ENCODE assay signal across 8 cellular contexts in the genomic region with DNA sequence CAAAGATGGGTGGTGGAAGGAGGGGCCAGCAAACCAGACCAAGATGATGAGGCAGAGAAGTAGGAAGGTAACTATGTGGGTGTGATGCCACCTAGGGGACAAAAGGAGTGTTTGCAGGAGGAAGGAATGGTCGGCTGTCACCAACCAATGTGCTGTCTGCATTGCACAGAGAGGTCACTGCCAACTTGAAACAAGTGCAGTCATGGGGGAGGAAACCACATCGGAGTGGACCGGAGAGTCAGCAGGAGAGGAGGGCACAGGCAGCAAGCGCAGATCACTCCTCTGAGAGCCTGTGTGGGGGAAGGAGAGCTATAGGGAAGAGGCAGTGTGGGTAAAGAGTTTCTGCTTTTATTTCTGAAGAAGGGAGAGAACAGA. TPM values are rescaled to one million over a fixed set of nuclear protein-coding genes. Genes with fewer than 3 reads are reported as not detected.
DNase-seq lines count a peak whose midpoint lies in the region; ATAC-seq and TF ChIP-seq lines count a peak whose summit lies in the region.

No MANE protein-coding gene starts in this region.

- TF ChIP-seq CTCF in PC-9 (conservative IDR thresholded peaks at IDR 0.05) (peak; percentile 86), gastroesophageal sphincter (IDR thresholded peaks at IDR 0.05) (peak; percentile 71 to 85 (median 72)), osteocyte (IDR thresholded peaks at IDR 0.05) (peak; percentile 90), uterus (IDR thresholded peaks at IDR 0.05) (peak; percentile 64 to 76 (median 71))

- no TSS peak for BruUV-seq in PC-9 (replicated peaks; lab: Mats Ljungman, UMichigan)

- peak; percentile 77 for DNase-seq in Daoy (ENCODE audit: low read depth)
- peak; percentile 60 for DNase-seq in HPDE6-E6E7 (ENCODE audit: extremely low spot score)
- peak; percentile 51 to 65 for DNase-seq in PC-9
- peak; percentile 12 for DNase-seq in activated T-helper 9 cell treated with anti-CD3 and anti-CD28 coated beads, Interleukin-2, amount 50 U/mL, for 16 hours (ENCODE audit: low read depth)
- DNase-seq in osteocyte (ENCODE audit: extremely low spot score, unreplicated experiment), result no peak
- peak; percentile 57 to 64 for DNase-seq in uterus

- no peaks in the 10 kb centered on the region for H3K9me2 ChIP-seq in PC-9 (ENCODE audit: insufficient read depth)

- H3K4me2 ChIP-seq in PC-9, result peak overlapping the region; percentile 57

- no peaks in the 10 kb centered on the region for H4K20me1 ChIP-seq in PC-9 (ENCODE audit: insufficient read depth)

- H3F3A ChIP-seq in PC-9 (ENCODE audit: insufficient read depth, low read depth), result no peaks in the 10 kb centered on the region

- ATAC-seq in GM21381 (IDR thresholded peaks at IDR 0.05; ENCODE audit: unreplicated experiment) (peak; percentile 93), gastroesophageal sphincter (peak; percentile 87)

- H2AFZ ChIP-seq in PC-9, result no peak overlapping the region

- peaks cover 18% of the 10 kb centered on the region for H3K27me3 Mint-ChIP-seq in osteocyte (ENCODE audit: unreplicated experiment)

- intact Hi-C loops in PC-9 (cut with micrococcal nuclease; ENCODE audit: unreplicated experiment) (loop anchor here (1.0 to 2.0 kb wide), 6 partner anchors 38 to 522 kb away; a partner anchor contains a TSS), uterus (cut with DNase I; ENCODE audit: low total_unique reads) (no loop called here)

- no peaks in the 10 kb centered on the region for H3K36me3 ChIP-seq in PC-9 (ENCODE audit: low read depth)
- no peaks in the 10 kb centered on the region for H3K36me3 ChIP-seq in gastroesophageal sphincter
- no peaks in the 10 kb centered on the region for H3K36me3 ChIP-seq in uterus

- no peak for TF ChIP-seq POLR2A in gastroesophageal sphincter (IDR thresholded peaks at IDR 0.05)
- no peak for TF ChIP-seq POLR2A in uterus (IDR thresholded peaks at IDR 0.05)

- H3K9me3 Mint-ChIP-seq in osteocyte (ENCODE audit: unreplicated experiment), result no peaks in the 10 kb centered on the region

- H3K4me1 ChIP-seq in PC-9 (replicated peaks; ENCODE audit: insufficient read depth) (no peaks in the 10 kb centered on the region), gastroesophageal sphincter (peaks cover 0 to 9% (median 0%) of the 10 kb centered on the region in 3 donors), uterus (no peaks in the 10 kb centered on the region)

- no peaks in the 10 kb centered on the region for H3K36me3 Mint-ChIP-seq in osteocyte (ENCODE audit: unreplicated experiment)

- H3K27ac ChIP-seq in PC-9 (no peak overlapping the region), gastroesophageal sphincter (no peak overlapping the region), uterus (no peak overlapping the region)

- H3K27me3 ChIP-seq in PC-9 (ENCODE audit: insufficient read depth, low read depth) (no peaks in the 10 kb centered on the region), gastroesophageal sphincter (no peaks in the 10 kb centered on the region), uterus (no peaks in the 10 kb centered on the region)

- CTCF ChIA-PET in PC-9 (lab: Charles Lee), result interaction anchor here (0.7 to 2.0 kb wide), 3 partner anchors 119 to 263 kb away, joined by 4 to 11 read pairs (median 6); no protein-coding TSS in a partner anchor

- H3K79me2 ChIP-seq in PC-9 (ENCODE audit: low read depth), result no peaks in the 10 kb centered on the region

- H3K4me3 ChIP-seq in PC-9, result no peak overlapping the region
- no peak overlapping the region for H3K4me3 ChIP-seq in gastroesophageal sphincter
- no peak overlapping the region for H3K4me3 ChIP-seq in uterus

- TF ChIP-seq EP300 in gastroesophageal sphincter (IDR thresholded peaks at IDR 0.05), result no peak

- POLR2A ChIA-PET in PC-9 (lab: Charles Lee; ENCODE audit: unreplicated experiment), result no interaction called here

- H3K27ac Mint-ChIP-seq in osteocyte (ENCODE audit: unreplicated experiment), result no peak overlapping the region

- H3K9me3 ChIP-seq in PC-9 (ENCODE audit: insufficient read depth, low read depth) (no peaks in the 10 kb centered on the region), gastroesophageal sphincter (no peaks in the 10 kb centered on the region), uterus (no peaks in the 10 kb centered on the region)

- H3K4me1 Mint-ChIP-seq in osteocyte (ENCODE audit: unreplicated experiment), result no peaks in the 10 kb centered on the region

- H3K4me3 Mint-ChIP-seq in osteocyte (ENCODE audit: unreplicated experiment), result no peak overlapping the region

- 2 to 4% methylated on average over 4 of the region's 4 CpGs for WGBS in gastroesophageal sphincter (ENCODE audit: low coverage in 1 of 2), 2 donors

RNA-seq across cellular contexts. Expression of a gene that starts 38.5 kb away (rescaled TPM):
- total RNA-seq in Daoy (2014; rRNA removed; shearing (Covaris generic)), result not detected in 2 replicates
- not detected in 2 replicates for total RNA-seq in PC-9 (2021)
- total RNA-seq in gastroesophageal sphincter, result 1 to 10 TPM in 3 of 4 donors, under 1 TPM in 1; 0.62 to 5.2 (median 2.2) TPM
- not detected in 2 replicates for total RNA-seq in osteocyte
- total RNA-seq in uterus, result 1 to 10 TPM in 2 of 4 donors, not detected in 2; 1.6 to 2.6 TPM
